In genomic region chr3:70873686-70874085, GRCh38 we compare ENCODE assay signal across 32 cellular contexts.
"Had no signal": no experiment of that assay in that cellular context is flagged by ENCODE, and none has a peak within 500 bp of the region (broad histone marks: within the 10 kb centered on the region; RNA-seq: fewer than 3 reads in every experiment).

No MANE protein-coding gene starts in this region.

- H3K9me3 ChIP-seq: adrenal gland, ascending aorta had no signal

- ATAC-seq: activated CD8-positive, alpha-beta T cell treated with anti-CD3 and anti-CD28 coated beads for 36 hours; activated naive CD4-positive, alpha-beta T cell treated with anti-CD3 and anti-CD28 coated beads, Interleukin-2, amount 50 U/mL, for 72 hours; activated T-cell treated with anti-CD3 and anti-CD28 coated beads, Interleukin-2, amount 50 U/mL, for 4 hours; activated T-cell treated with anti-CD3 and anti-CD28 coated beads, Interleukin-2, amount 50 U/mL, for 72 hours; activated T-helper 17 cell treated with anti-CD3 and anti-CD28 coated beads, Interleukin-2, amount 50 U/mL, for 72 hours had no signal

- H3K4me1 ChIP-seq: ascending aorta had no signal

- DNase-seq: activated B cell treated with CpG ODN at 0.5 μM for 24 hours; activated CD4-positive, alpha-beta memory T cell treated with anti-CD3 and anti-CD28 coated beads for 36 hours; activated CD4-positive, alpha-beta T cell treated with anti-CD3 and anti-CD28 coated beads for 4 hours; activated CD4-positive, alpha-beta T cell treated with anti-CD3 and anti-CD28 coated beads, Interleukin-2, amount 10 ng/mL, durations not matched to agents 24 days and 14 days; activated CD4-positive, alpha-beta T cell treated with anti-CD3 and anti-CD28 coated beads, Interleukin-2, amount 50 U/mL, for 1 hour; activated CD4-positive, alpha-beta T cell treated with anti-CD3 and anti-CD28 coated beads, Interleukin-2, amount 50 U/mL, for 4 hours; activated CD4-positive, CD25-positive, alpha-beta regulatory T cell treated with anti-CD3 and anti-CD28 coated beads, Interleukin-2, amount 50 U/mL, for 72 hours; activated CD8-positive, alpha-beta memory T cell treated with anti-CD3 and anti-CD28 coated beads, Interleukin-2, amount 50 U/mL, for 4 hours; activated CD8-positive, alpha-beta T cell treated with anti-CD3 and anti-CD28 coated beads for 36 hours; activated effector memory CD4-positive, alpha-beta T cell treated with anti-CD3 and anti-CD28 coated beads, Interleukin-2, amount 50 U/mL, for 16 hours; activated gamma-delta T cell treated with Interleukin-2 at 50 U/mL for 16 hours; activated naive CD4-positive, alpha-beta T cell; activated naive CD4-positive, alpha-beta T cell treated with anti-CD3 and anti-CD28 coated beads for 36 hours; activated naive CD4-positive, alpha-beta T cell treated with anti-CD3 and anti-CD28 coated beads, Interleukin-2, amount 50 U/mL, for 16 hours; activated naive CD8-positive, alpha-beta T cell treated with anti-CD3 and anti-CD28 coated beads for 36 hours; activated T-cell treated with anti-CD3 and anti-CD28 coated beads for 4 hours; activated T-cell treated with anti-CD3 and anti-CD28 coated beads, Interleukin-2, amount 50 U/mL, for 1 hour; activated T-cell treated with anti-CD3 and anti-CD28 coated beads, Interleukin-2, amount 50 U/mL, for 4 hours; activated T-cell treated with anti-CD3 and anti-CD28 coated beads, Interleukin-2, amount 50 U/mL, for 72 hours; adrenal gland; amygdala; anterior cingulate cortex; caudate nucleus; cerebellar nuclear complex; T-helper 1 cell; T-helper 2 cell; T-helper 9 cell had no signal

- H3K27ac ChIP-seq: adrenal gland, ascending aorta, cardiac muscle cell, VCaP had no signal

- H3K36me3 ChIP-seq: adrenal gland, ascending aorta, cardiac muscle cell had no signal

- H3K27me3 ChIP-seq: adrenal gland, ascending aorta, cardiac muscle cell had no signal

- H3K4me3 ChIP-seq: adrenal gland, ascending aorta, cardiac muscle cell had no signal
